ENCODE assay signal across 23 cellular contexts in the genomic region with DNA sequence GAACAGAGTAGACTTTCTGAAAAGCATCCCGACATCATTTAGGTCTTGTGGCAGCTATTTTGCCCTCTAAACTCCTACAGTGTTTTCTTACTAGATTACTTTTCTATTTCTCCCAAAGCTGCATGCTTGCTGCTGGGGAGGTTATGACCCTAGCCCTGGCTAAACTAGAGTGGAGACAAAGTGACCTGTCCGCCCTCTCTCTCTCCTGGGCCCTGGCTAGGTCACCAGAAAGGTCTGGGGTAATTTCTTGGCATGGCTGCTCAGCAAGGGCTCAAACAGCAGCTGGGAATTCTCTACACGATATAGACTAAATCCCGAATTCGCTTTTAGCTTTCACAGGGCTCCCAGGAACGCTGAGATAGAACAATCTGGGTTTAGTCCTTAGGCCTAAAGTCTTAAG.
"Had no signal": no experiment of that assay in that cellular context is flagged by ENCODE, and none has a peak within 500 bp of the region (broad histone marks: within the 10 kb centered on the region; RNA-seq: fewer than 3 reads in every experiment).

No MANE protein-coding gene starts in this region.

- H3K36me3 ChIP-seq: MG63, SJSA1 had no signal

- H3K4me3 ChIP-seq: MG63, SJSA1, SK-N-MC had no signal

- FAIRE-seq: HTR-8/SVneo, RCC 7860 had no signal

- DNase-seq: KBM-7, MG63, NCI-H1092, NCI-H1105 treated with DMSO at 0.1 percent for 48 hours, NCI-H1417 treated with DMSO at 0.1 percent for 48 hours, NCI-H146, NCI-H1694 treated with DMSO at 0.1 percent for 48 hours, NCI-H2029, NCI-H2081 treated with DMSO at 0.1 percent for 48 hours, NCI-H2171, NCI-H226, NCI-H446, NCI-H510A, NCI-H524 treated with DMSO at 0.1 percent for 48 hours, NCI-H774, Right ventricle myocardium superior, RPMI8226, SIG-M5 had no signal

- H3K9me3 ChIP-seq: MG63, SJSA1 had no signal

- H3K27ac ChIP-seq: HL-60, SJSA1, SK-N-MC had no signal

- H3K27me3 ChIP-seq: MG63, SJSA1 had no signal
